ENCODE assay signal across 1 cellular context in genomic region chr1:31691446-31691845, GRCh38.
A peak's percentile ranks its signal among the peaks of the same experiment; 100 is the strongest.
TF ChIP-seq lines count a peak whose summit lies in the region.

No MANE protein-coding gene starts in this region.

TF ChIP-seq in HepG2, 621 proteins besides CTCF, POLR2A, EP300 and RAD21:
- TF ChIP-seq HNRNPL (IDR thresholded peaks at IDR 0.05; ENCODE audit: low read depth, low read length) (peak; percentile 55; the same call in 1 of the 2 replicates), SIN3B (IDR thresholded peaks at IDR 0.05; ENCODE audit: low read length) (no peak)
